In genomic region chr6:69732640-69733039, GRCh38 we compare ENCODE assay signal across 8 cellular contexts.
A peak's percentile ranks its signal among the peaks of the same experiment; 100 is the strongest.
DNase-seq lines count a peak whose midpoint lies in the region; ATAC-seq and TF ChIP-seq lines count a peak whose summit lies in the region.

No MANE protein-coding gene starts in this region.

- H3K4me1 Mint-ChIP-seq in activated T-cell treated with anti-CD3 and anti-CD28 coated beads, Interleukin-2, amount 50 U/mL, for 24 hours (ENCODE audit: low read depth), result peaks cover 2% of the 10 kb centered on the region

- peak; percentile 22 for DNase-seq in COR-L47 (lab: John Stamatoyannopoulos, UW)
- peak; percentile 44 for DNase-seq in fibroblast of pulmonary artery (ENCODE audit: low read depth)
- DNase-seq in activated T-cell treated with anti-CD3 and anti-CD28 coated beads for 4 hours, result no peak
- no peak for DNase-seq in NCI-H1436 (lab: John Stamatoyannopoulos, UW)
- no peak for DNase-seq in activated T-cell treated with anti-CD3 and anti-CD28 coated beads, Interleukin-2, amount 50 U/mL, for 24 hours

- H3K27me3 ChIP-seq in Loucy (ENCODE audit: insufficient read depth, low read length, poor library complexity, severe bottlenecking), result no peaks in the 10 kb centered on the region

- H3K4me1 ChIP-seq in Loucy (ENCODE audit: insufficient read depth, low read length, poor library complexity, severe bottlenecking), result no peaks in the 10 kb centered on the region

- no peaks in the 10 kb centered on the region for H3K27me3 Mint-ChIP-seq in activated T-cell treated with anti-CD3 and anti-CD28 coated beads, Interleukin-2, amount 50 U/mL, for 24 hours

- peaks cover 19% of the 10 kb centered on the region for H3K36me3 Mint-ChIP-seq in activated T-cell treated with anti-CD3 and anti-CD28 coated beads, Interleukin-2, amount 50 U/mL, for 24 hours (ENCODE audit: low read depth)

- no peaks in the 10 kb centered on the region for H3K79me2 ChIP-seq in Loucy (ENCODE audit: insufficient read depth, low read length)

- H3K4me3 Mint-ChIP-seq in activated T-cell treated with anti-CD3 and anti-CD28 coated beads, Interleukin-2, amount 50 U/mL, for 24 hours, result no peak overlapping the region

- no peaks in the 10 kb centered on the region for H3K9me3 Mint-ChIP-seq in activated T-cell treated with anti-CD3 and anti-CD28 coated beads, Interleukin-2, amount 50 U/mL, for 24 hours

- no peaks in the 10 kb centered on the region for H3K9me2 ChIP-seq in Loucy (replicated peaks; ENCODE audit: low read depth, low read length)

- H2AFZ ChIP-seq in Loucy (ENCODE audit: low read length), result no peak overlapping the region

- H4K20me1 ChIP-seq in Loucy (ENCODE audit: insufficient read depth, low read length, poor library complexity, severe bottlenecking), result no peaks in the 10 kb centered on the region

- ATAC-seq in GM21447 (IDR thresholded peaks at IDR 0.05; ENCODE audit: unreplicated experiment) (peak; percentile 77), HG03025 (IDR thresholded peaks at IDR 0.05; ENCODE audit: low FRiP score, unreplicated experiment) (no peak)

- TF ChIP-seq CTCF in Loucy (conservative IDR thresholded peaks at IDR 0.05; ENCODE audit: low read length), result peak; percentile 60
- TF ChIP-seq CTCF in fibroblast of pulmonary artery (IDR thresholded peaks at IDR 0.05; ENCODE audit: low read length, missing control alignments), result peak; percentile 33

- H3K27ac Mint-ChIP-seq in activated T-cell treated with anti-CD3 and anti-CD28 coated beads, Interleukin-2, amount 50 U/mL, for 24 hours, result no peak overlapping the region

- no peak overlapping the region for H3K9ac ChIP-seq in Loucy (ENCODE audit: low read depth, low read length, poor library complexity, severe bottlenecking)

- no peaks in the 10 kb centered on the region for H3F3A ChIP-seq in Loucy (ENCODE audit: low read depth)

- H3K9me3 ChIP-seq in Loucy (ENCODE audit: insufficient read depth, low read depth, low read length), result no peaks in the 10 kb centered on the region

- H3K4me3 ChIP-seq in Loucy (ENCODE audit: low read length, poor library complexity, severe bottlenecking) (no peak overlapping the region), fibroblast of pulmonary artery (replicated peaks; ENCODE audit: low read depth, low read length) (no peak overlapping the region)

- no peak overlapping the region for H3K4me2 ChIP-seq in Loucy (ENCODE audit: low read depth, low read length, poor library complexity, severe bottlenecking)

- H3K36me3 ChIP-seq in Loucy (ENCODE audit: insufficient read depth, low read length), result no peaks in the 10 kb centered on the region

Comparison
In these comparisons a context has a peak if more than half of its experiments do, and no peak if none do; other contexts are left out.
1. DNase-seq: peak in COR-L47 (single experiment) and fibroblast of pulmonary artery (single experiment); none in activated T-cell treated with anti-CD3 and anti-CD28 coated beads for 4 hours (single experiment), NCI-H1436 (single experiment) and activated T-cell treated with anti-CD3 and anti-CD28 coated beads, Interleukin-2, amount 50 U/mL, for 24 hours (single experiment).